Comparison of ENCODE assay signal across 8 cellular contexts in the genomic region with DNA sequence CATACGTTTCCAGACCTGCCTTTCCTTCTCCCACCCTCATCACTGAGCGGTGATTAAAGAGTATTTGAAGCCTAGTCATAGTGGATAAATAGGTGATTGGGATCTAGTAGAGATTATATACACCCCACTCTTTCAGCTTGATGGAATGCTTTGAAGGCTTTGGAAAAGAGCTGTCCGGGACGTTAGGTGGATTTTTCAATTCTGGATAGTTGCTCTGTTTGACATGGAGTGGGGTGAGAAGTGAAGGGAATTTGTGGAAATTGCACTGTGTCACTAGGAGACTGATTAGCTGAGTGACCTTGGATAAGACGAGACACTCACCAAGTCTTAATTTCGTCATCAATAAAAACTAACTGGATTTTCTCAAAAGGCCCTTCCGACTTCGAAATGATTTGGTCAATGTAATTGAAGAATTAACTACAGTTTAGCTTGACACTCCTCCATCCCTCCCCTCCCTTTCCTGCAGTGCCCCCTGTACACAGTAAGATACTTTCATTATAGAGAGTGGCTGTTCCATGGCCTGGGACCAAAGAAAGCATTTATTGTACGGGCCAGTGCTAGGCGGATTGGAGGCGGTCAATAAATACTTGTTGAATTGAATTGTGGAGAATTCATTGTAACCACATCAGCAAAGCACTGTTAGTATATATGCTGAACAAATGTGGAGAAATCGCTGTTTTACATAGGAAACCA. TPM values are rescaled to one million over a fixed set of nuclear protein-coding genes. Genes with fewer than 3 reads are reported as not detected.
A peak's percentile ranks its signal among the peaks of the same experiment; 100 is the strongest.
DNase-seq lines count a peak whose midpoint lies in the region; ATAC-seq and TF ChIP-seq lines count a peak whose summit lies in the region.

No MANE protein-coding gene starts in this region.

- WGBS in esophagus, 2 donors = 14 to 15% methylated on average over 12 of the region's 12 CpGs

- no peaks in the 10 kb centered on the region for H3K9me3 Mint-ChIP-seq in nephron

- H3K9me3 ChIP-seq in SJCRH30 (replicated peaks) (no peaks in the 10 kb centered on the region), esophagus (ENCODE audit: control insufficient read depth in 2 of 2, insufficient read depth in 1 of 2, low read depth in 1 of 2, low read length in 1 of 2) (no peaks in the 10 kb centered on the region)

- H3K4me3 ChIP-seq in GM12864 (ENCODE audit: low read depth, low read length) (peak overlapping the region; percentile 100), SJCRH30 (peak overlapping the region; percentile 99), esophagus (ENCODE audit: low read depth in 1 of 2, low read length in 2 of 2) (peak overlapping the region; percentile 84 to 95)

- H3K27me3 Mint-ChIP-seq in nephron (ENCODE audit: low read depth) = peaks cover 7% of the 10 kb centered on the region

- H3K27ac ChIP-seq in SJCRH30 = peak overlapping the region; percentile 82
- peak overlapping the region; percentile 93 to 97 for H3K27ac ChIP-seq in esophagus (ENCODE audit: low read depth in 2 of 2, low read length in 1 of 2)

- H3K4me1 ChIP-seq in SJCRH30 (peaks cover 9% of the 10 kb centered on the region), esophagus (ENCODE audit: control insufficient read depth in 2 of 2, insufficient read depth in 2 of 2, low read length in 1 of 2) (peaks cover 2 to 3% of the 10 kb centered on the region in 2 donors)

- no peaks in the 10 kb centered on the region for H3K27me3 ChIP-seq in SJCRH30
- no peaks in the 10 kb centered on the region for H3K27me3 ChIP-seq in esophagus (ENCODE audit: control insufficient read depth in 1 of 2, insufficient read depth in 2 of 2, low read length in 2 of 2)

- peaks cover 7% of the 10 kb centered on the region for H3K36me3 ChIP-seq in SJCRH30
- H3K36me3 ChIP-seq in esophagus (ENCODE audit: control insufficient read depth in 2 of 2, insufficient read depth in 2 of 2, low read length in 1 of 2) = peaks cover 0 to 4% of the 10 kb centered on the region in 2 donors

- TF ChIP-seq CTCF in GM12864 (IDR thresholded peaks at IDR 0.05; ENCODE audit: low read depth, low read length, missing control alignments) (no peak), nephron (IDR thresholded peaks at IDR 0.05; ENCODE audit: unreplicated experiment in 3 of 3) (no peak)

- H3K4me1 Mint-ChIP-seq in nephron = peaks cover 14% of the 10 kb centered on the region

- peak overlapping the region; percentile 95 for H3K27ac Mint-ChIP-seq in nephron

- DNase-seq in GM12864 (ENCODE audit: low read depth) (no peak), SJCRH30 (no peak), NCI-H187 (lab: John Stamatoyannopoulos, UW) (no peak), NCI-H128 (lab: John Stamatoyannopoulos, UW; ENCODE audit: unreplicated experiment) (no peak), NCI-H446 (lab: John Stamatoyannopoulos, UW) (no peak)

- ATAC-seq in HG02763 (IDR thresholded peaks at IDR 0.05; ENCODE audit: unreplicated experiment) = no peak

- peak overlapping the region; percentile 88 to 98 (median 96) for H3K4me3 Mint-ChIP-seq in nephron

- H3K36me3 Mint-ChIP-seq in nephron (ENCODE audit: low read depth) = peaks cover 10% of the 10 kb centered on the region

RNA-seq across cellular contexts. Expression of gene ZKSCAN1, which starts 1.0 kb away (rescaled TPM):
- total RNA-seq in SJCRH30 (2014; rRNA removed; shearing (Covaris generic)) = 17.7 and 20.0 TPM in 2 replicates
- polyA plus RNA-seq in esophagus = 10 to 100 TPM; 10.5 to 25.0 TPM

RNA-seq across cellular contexts. Expression of gene ZSCAN21, which starts 33.2 kb away (rescaled TPM):
- total RNA-seq in SJCRH30 (2014; rRNA removed; shearing (Covaris generic)) = 15.1 and 17.9 TPM in 2 replicates
- 1 to 10 TPM; 3.8 to 3.9 TPM for polyA plus RNA-seq in esophagus

RNA-seq across cellular contexts. Expression of gene AZGP1, which starts 40.5 kb away (rescaled TPM):
- total RNA-seq in SJCRH30 (2014; rRNA removed; shearing (Covaris generic)) = 0.10 TPM in 1 of 2 replicates, not detected in the other
- polyA plus RNA-seq in esophagus = 1 to 10 TPM; 1.6 to 2.0 TPM
